Comparison of ENCODE assay signal across 11 cellular contexts in genomic region chr22:20017622-20017958, GRCh38. TPM values are rescaled to one million over a fixed set of nuclear protein-coding genes. Genes with fewer than 3 reads are reported as not detected.
DNase-seq lines count a peak whose midpoint lies in the region; ATAC-seq, FAIRE-seq and TF ChIP-seq lines count a peak whose summit lies in the region.
"Had no signal": no experiment of that assay in that cellular context is flagged by ENCODE, and none has a peak within 500 bp of the region (broad histone marks: within the 10 kb centered on the region; RNA-seq: fewer than 3 reads in every experiment).

No MANE protein-coding gene starts in this region.

- no peaks in the 10 kb centered on the region for H3K36me3 Mint-ChIP-seq in activated naive CD4-positive, alpha-beta T cell treated with anti-CD3 and anti-CD28 coated beads for 36 hours (ENCODE audit: low read depth)
- H3K36me3 Mint-ChIP-seq in activated naive CD4-positive, alpha-beta T cell treated with anti-CD3 and anti-CD28 coated beads, Interleukin-2, amount 50 U/mL, for 72 hours, result peaks cover 0 to 10% of the 10 kb centered on the region in 2 donors
- H3K36me3 Mint-ChIP-seq in activated B cell treated with CpG ODN at 0.5 μM for 24 hours (ENCODE audit: low read depth), result peaks cover 4% of the 10 kb centered on the region

- H3K4me1 ChIP-seq in iPS-20b (ENCODE audit: insufficient read depth, low read length) (peaks cover 3% of the 10 kb centered on the region), spleen (peaks cover 19 to 86% (median 56%) of the 10 kb centered on the region in 6 donors)

- H3K27me3 ChIP-seq in iPS-20b (ENCODE audit: insufficient read depth, low read length) (peaks cover 59% of the 10 kb centered on the region), spleen (replicated peaks in 1 of 7) (peaks cover 0 to 33% (median 0%) of the 10 kb centered on the region in 7 donors)

- no peak for TF ChIP-seq CTCF in activated B cell treated with CpG ODN at 0.5 μM for 24 hours (IDR thresholded peaks at IDR 0.05)
- no peak for TF ChIP-seq CTCF in spleen (IDR thresholded peaks at IDR 0.05 in 8 of 11, conservative IDR thresholded peaks at IDR 0.05 in 3 of 11)

- H3K4me3 ChIP-seq in iPS-20b (ENCODE audit: low read length) (peak overlapping the region; percentile 77; the same call in 1 of the 2 replicates), spleen (peak overlapping the region in 7 of 8 donors; percentile 87 to 99 (median 94))

- no peak overlapping the region for H3K27ac Mint-ChIP-seq in activated naive CD4-positive, alpha-beta T cell treated with anti-CD3 and anti-CD28 coated beads for 36 hours
- no peak overlapping the region for H3K27ac Mint-ChIP-seq in activated naive CD4-positive, alpha-beta T cell treated with anti-CD3 and anti-CD28 coated beads, Interleukin-2, amount 50 U/mL, for 72 hours
- H3K27ac Mint-ChIP-seq in activated B cell treated with CpG ODN at 0.5 μM for 24 hours, result no peak overlapping the region

- TF ChIP-seq POLR2A in spleen (IDR thresholded peaks at IDR 0.05) (no peak), GM12891 (IDR thresholded peaks at IDR 0.05; ENCODE audit: low read depth, low read length) (no peak)

- H3K27ac ChIP-seq in iPS-20b (ENCODE audit: low read length) (no peak overlapping the region), spleen (no peak overlapping the region)

- intact Hi-C loops in activated naive CD4-positive, alpha-beta T cell treated with anti-CD3 and anti-CD28 coated beads for 36 hours (cut with micrococcal nuclease), result no loop called here
- intact Hi-C loops in activated B cell treated with CpG ODN at 0.5 μM for 24 hours (cut with micrococcal nuclease) (loop anchor here (2.0 kb wide), 2 partner anchors 15 to 31 kb away; no protein-coding TSS in a partner anchor), spleen (cut with DNase I; ENCODE audit: low total_unique reads) (no loop called here)

- DNase-seq in activated naive CD4-positive, alpha-beta T cell treated with anti-CD3 and anti-CD28 coated beads for 36 hours, result peak; percentile 1
- DNase-seq in activated naive CD4-positive, alpha-beta T cell treated with anti-CD3 and anti-CD28 coated beads, Interleukin-2, amount 50 U/mL, for 72 hours (ENCODE audit: low spot score in 2 of 2), result no peak
- DNase-seq in activated B cell treated with CpG ODN at 0.5 μM for 24 hours, result no peak
- peak; percentile 71 for DNase-seq in spleen
- no peak for DNase-seq in stimulated activated CD4-positive, alpha-beta T cell treated with anti-CD3 and anti-CD28 coated beads, Interleukin-4, amount 100 ng/mL, for 1 hour
- no peak for DNase-seq in HuH-7.5 (ENCODE audit: low spot score)
- no peak for DNase-seq in GM12891 (ENCODE audit: insufficient read length, low spot score)
- DNase-seq: activated gamma-delta T cell; stimulated activated naive CD4-positive, alpha-beta T cell had no signal

- H3K27me3 Mint-ChIP-seq in activated naive CD4-positive, alpha-beta T cell treated with anti-CD3 and anti-CD28 coated beads for 36 hours (ENCODE audit: low read depth), result peaks cover 11% of the 10 kb centered on the region
- H3K27me3 Mint-ChIP-seq in activated B cell treated with CpG ODN at 0.5 μM for 24 hours, result no peaks in the 10 kb centered on the region

- H3K9me3 Mint-ChIP-seq in activated naive CD4-positive, alpha-beta T cell treated with anti-CD3 and anti-CD28 coated beads for 36 hours, result no peaks in the 10 kb centered on the region
- no peaks in the 10 kb centered on the region for H3K9me3 Mint-ChIP-seq in activated naive CD4-positive, alpha-beta T cell treated with anti-CD3 and anti-CD28 coated beads, Interleukin-2, amount 50 U/mL, for 72 hours
- H3K9me3 Mint-ChIP-seq in activated B cell treated with CpG ODN at 0.5 μM for 24 hours, result no peaks in the 10 kb centered on the region

- H3K36me3 ChIP-seq in iPS-20b (ENCODE audit: insufficient read depth, low read depth, low read length), result no peaks in the 10 kb centered on the region
- no peaks in the 10 kb centered on the region for H3K36me3 ChIP-seq in spleen

- H3K4me3 Mint-ChIP-seq in activated naive CD4-positive, alpha-beta T cell treated with anti-CD3 and anti-CD28 coated beads for 36 hours, result peak overlapping the region; percentile 84
- H3K4me3 Mint-ChIP-seq in activated B cell treated with CpG ODN at 0.5 μM for 24 hours, result peak overlapping the region; percentile 87

- no peak for FAIRE-seq in GM12891 (lab: Jason Lieb, UNC)
- FAIRE-seq: GM19239 had no signal

- POLR2A ChIA-PET in activated B cell treated with CpG ODN at 0.5 μM for 24 hours (lab: Charles Lee), result interaction anchor here (5.6 kb wide), 1 partner anchor 16 kb away, joined by 59 read pairs; no protein-coding TSS in a partner anchor

- H3K4me1 Mint-ChIP-seq in activated naive CD4-positive, alpha-beta T cell treated with anti-CD3 and anti-CD28 coated beads for 36 hours (ENCODE audit: low read depth), result peaks cover 23% of the 10 kb centered on the region
- peaks cover 27% of the 10 kb centered on the region for H3K4me1 Mint-ChIP-seq in activated B cell treated with CpG ODN at 0.5 μM for 24 hours

- no peaks in the 10 kb centered on the region for H3K9me3 ChIP-seq in iPS-20b (ENCODE audit: insufficient read depth, low read depth, low read length)
- no peaks in the 10 kb centered on the region for H3K9me3 ChIP-seq in spleen

- H3K9ac ChIP-seq in iPS-20b (ENCODE audit: low read depth, low read length), result no peak overlapping the region

- 56 to 70% (median 68%) methylated on average over 9 of the region's 9 CpGs for WGBS in spleen, 5 donors

- CTCF ChIA-PET in activated naive CD4-positive, alpha-beta T cell treated with anti-CD3 and anti-CD28 coated beads for 36 hours (lab: Charles Lee), result interaction anchor here (1.0 kb wide), 1 partner anchor 48 kb away, joined by 3 read pairs; no protein-coding TSS in a partner anchor
- CTCF ChIA-PET in activated B cell treated with CpG ODN at 0.5 μM for 24 hours (lab: Charles Lee), result no interaction called here

- no peak for ATAC-seq in activated naive CD4-positive, alpha-beta T cell treated with anti-CD3 and anti-CD28 coated beads, Interleukin-2, amount 50 U/mL, for 72 hours
- no peak for ATAC-seq in activated B cell treated with CpG ODN at 0.5 μM for 24 hours (ENCODE audit: low read depth)

TF ChIP-seq in GM12891, 5 proteins besides CTCF, POLR2A, EP300 and RAD21:
- TF ChIP-seq TAF1 (IDR thresholded peaks at IDR 0.05; ENCODE audit: low read depth, low read length) (no peak), POU2F2 (IDR thresholded peaks at IDR 0.05; ENCODE audit: low read depth, low read length) (no peak), PAX5 (IDR thresholded peaks at IDR 0.05; ENCODE audit: insufficient read depth, low read length, severe bottlenecking) (no peak), POLR2AphosphoS5 (IDR thresholded peaks at IDR 0.05; ENCODE audit: low read depth, low read length) (no peak), SPI1 (IDR thresholded peaks at IDR 0.05; ENCODE audit: low read depth, low read length) (no peak)

RNA-seq across cellular contexts. Expression of gene ARVCF, which starts 1.0 kb away (rescaled TPM):
- 1 to 10 TPM; 2.0 to 2.6 TPM for total RNA-seq in activated naive CD4-positive, alpha-beta T cell treated with anti-CD3 and anti-CD28 coated beads for 36 hours
- total RNA-seq in activated naive CD4-positive, alpha-beta T cell treated with anti-CD3 and anti-CD28 coated beads, Interleukin-2, amount 50 U/mL, for 72 hours, result 1 to 10 TPM; 1.9 to 4.3 TPM
- 2.3 and 6.5 TPM in 2 replicates for total RNA-seq in activated B cell treated with CpG ODN at 0.5 μM for 24 hours
- 10 to 100 TPM; 18.1 to 96.7 (median 29.5) TPM for total RNA-seq in spleen
- 10 to 100 TPM in 2 of 3 donors, 1 to 10 TPM in 1; 9.4 to 42.5 (median 10.4) TPM for polyA plus RNA-seq in spleen
- polyA plus RNA-seq in GM12891 (2012; ENCODE audit: low read depth, missing spikeins), result 0.37 TPM

RNA-seq across cellular contexts. Expression of gene TANGO2, which starts 3.3 kb away (rescaled TPM):
- 10 to 100 TPM; 16.0 to 19.0 TPM for total RNA-seq in activated naive CD4-positive, alpha-beta T cell treated with anti-CD3 and anti-CD28 coated beads for 36 hours
- total RNA-seq in activated naive CD4-positive, alpha-beta T cell treated with anti-CD3 and anti-CD28 coated beads, Interleukin-2, amount 50 U/mL, for 72 hours, result 10 to 100 TPM; 19.1 to 19.3 TPM
- total RNA-seq in activated B cell treated with CpG ODN at 0.5 μM for 24 hours (46.1 and 47.2 TPM in 2 replicates), spleen (10 to 100 TPM; 35.9 to 72.2 (median 57.2) TPM)
- 10 to 100 TPM; 18.7 to 30.9 (median 21.6) TPM for polyA plus RNA-seq in spleen
- polyA plus RNA-seq in GM12891 (2012; ENCODE audit: low read depth, missing spikeins), result 11.5 TPM

Comparison
In these comparisons a context has a peak if more than half of its experiments do, and no peak if none do; other contexts are left out.
1. DNase-seq: peak in activated naive CD4-positive, alpha-beta T cell treated with anti-CD3 and anti-CD28 coated beads for 36 hours (single experiment) and spleen (single experiment); none in activated naive CD4-positive, alpha-beta T cell treated with anti-CD3 and anti-CD28 coated beads, Interleukin-2, amount 50 U/mL, for 72 hours (0 of 2), activated B cell treated with CpG ODN at 0.5 μM for 24 hours (single experiment), stimulated activated CD4-positive, alpha-beta T cell treated with anti-CD3 and anti-CD28 coated beads, Interleukin-4, amount 100 ng/mL, for 1 hour (single experiment), HuH-7.5 (single experiment) and GM12891 (single experiment).